In the genomic region with DNA sequence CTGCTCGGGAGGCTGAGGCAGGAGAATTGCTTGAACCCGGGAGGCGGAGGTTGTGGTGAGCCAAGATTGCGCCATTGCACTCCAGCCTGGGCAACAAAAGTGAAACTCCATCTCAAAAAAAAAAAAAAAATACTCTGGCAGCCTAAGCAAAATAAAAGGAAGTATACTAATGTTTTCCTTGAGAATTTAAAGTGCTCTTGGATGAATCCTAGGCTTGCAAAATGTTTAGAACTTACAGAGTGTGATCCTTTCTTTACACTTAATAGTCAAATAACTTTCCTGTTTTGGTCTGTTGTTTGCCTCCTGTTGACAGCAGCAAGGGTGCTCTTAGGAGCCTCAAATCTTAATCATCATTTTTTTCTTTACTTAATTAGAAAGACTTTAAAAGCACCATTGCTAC, we compare ENCODE assay signal across 4 cellular contexts. TPM values are rescaled to one million over a fixed set of nuclear protein-coding genes. Genes with fewer than 3 reads are reported as not detected.
"Had no signal": no experiment of that assay in that cellular context is flagged by ENCODE, and none has a peak within 500 bp of the region (broad histone marks: within the 10 kb centered on the region; RNA-seq: fewer than 3 reads in every experiment).

No MANE protein-coding gene starts in this region.

RNA-seq across cellular contexts. Expression of gene CRTAM, which starts 38.9 kb away (rescaled TPM):
- total RNA-seq: activated B cell treated with CpG ODN at 0.5 μM for 24 hours, LHCN-M2, NCI-H460, T-helper 17 cell had no signal
